Comparison of ENCODE assay signal across 8 cellular contexts in the genomic region with DNA sequence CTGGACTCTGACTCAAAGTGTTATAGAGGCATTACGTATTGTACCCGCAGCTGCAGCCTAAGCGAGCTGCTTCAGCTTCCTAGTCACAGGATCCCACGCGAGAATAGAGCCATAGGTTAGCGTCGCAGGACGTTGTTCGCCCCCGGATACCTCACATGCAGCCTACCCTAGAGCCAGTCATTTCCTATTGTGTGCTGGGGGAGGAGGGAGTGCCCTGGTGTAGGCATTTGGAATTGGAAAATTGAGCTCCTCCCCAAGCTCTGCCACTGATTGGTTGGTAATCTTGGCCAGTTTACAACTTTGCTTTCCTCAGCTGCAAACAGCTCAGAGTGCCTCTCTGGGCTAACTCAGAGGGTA.
DNase-seq lines count a peak whose midpoint lies in the region; ATAC-seq and TF ChIP-seq lines count a peak whose summit lies in the region.

No MANE protein-coding gene starts in this region.

- in situ Hi-C loops in astrocyte of the cerebellum (cut with HindIII; ENCODE audit: low sequenced_read_pairs) = loop anchor here (10.0 kb wide), 1 partner anchor 61 kb away; the partner anchor contains the start of gene CLUAP1

- H3K36me3 ChIP-seq in iPS-15b (ENCODE audit: control insufficient read depth, insufficient read depth, low read length) = peaks cover 3% of the 10 kb centered on the region

- peak overlapping the region; percentile 70 for H3K9ac ChIP-seq in iPS-15b (ENCODE audit: low read depth, low read length)

- peak overlapping the region in 19 of 21 experiments; percentile 36 to 86 (median 74) for H3K27ac ChIP-seq in skin epidermis

- peak; percentile 72 for DNase-seq in GM03348 (ENCODE audit: low spot score)
- DNase-seq in NOMO-1 (lab: John Stamatoyannopoulos, UW; ENCODE audit: unreplicated experiment in 2 of 2) = peak; percentile 4 to 26
- peak; percentile 37 for DNase-seq in astrocyte of the cerebellum (ENCODE audit: low read depth)
- DNase-seq in OCI-M2 (lab: John Stamatoyannopoulos, UW; ENCODE audit: unreplicated experiment) = no peak
- DNase-seq in GM10266 (ENCODE audit: extremely low spot score) = no peak

- H3K4me3 ChIP-seq in astrocyte of the cerebellum (ENCODE audit: low read depth, low read length) = peak overlapping the region; percentile 63
- peak overlapping the region; percentile 87 for H3K4me3 ChIP-seq in iPS-15b (ENCODE audit: low read depth, low read length)
- peak overlapping the region; percentile 48 to 60 (median 56) for H3K4me3 ChIP-seq in skin epidermis

- TF ChIP-seq CTCF in astrocyte of the cerebellum (IDR thresholded peaks at IDR 0.05; ENCODE audit: low read depth, low read length, missing control alignments) (no peak), GM10266 (IDR thresholded peaks at IDR 0.05; ENCODE audit: control insufficient read depth, insufficient read depth, low read depth, missing control alignments) (no peak)

- H3K27me3 ChIP-seq in iPS-15b (ENCODE audit: control insufficient read depth, insufficient read depth, low read length) = no peaks in the 10 kb centered on the region

- ATAC-seq in HG02642 (IDR thresholded peaks at IDR 0.05; ENCODE audit: poor library complexity, unreplicated experiment) = peak; percentile 29

- H3K9me3 ChIP-seq in iPS-15b (ENCODE audit: control insufficient read depth, insufficient read depth, low read length) = no peaks in the 10 kb centered on the region

- H3K4me1 ChIP-seq in iPS-15b (ENCODE audit: control insufficient read depth, insufficient read depth, low read length) = no peaks in the 10 kb centered on the region

Comparison
In these comparisons a context has a peak if more than half of its experiments do, and no peak if none do; other contexts are left out.
1. DNase-seq: peak in GM03348 (single experiment), NOMO-1 (2 of 2) and astrocyte of the cerebellum (single experiment); none in OCI-M2 (single experiment) and GM10266 (single experiment).
2. Peak in every context shown above with its lines, with median percentiles within 50 percentile points of each other: H3K4me3 ChIP-seq.